Comparison of ENCODE assay signal across 20 cellular contexts in genomic region chr13:101755228-101755887, GRCh38.
DNase-seq lines count a peak whose midpoint lies in the region; ATAC-seq, FAIRE-seq and TF ChIP-seq lines count a peak whose summit lies in the region.
"Had no signal": no experiment of that assay in that cellular context is flagged by ENCODE, and none has a peak within 500 bp of the region (broad histone marks: within the 10 kb centered on the region; RNA-seq: fewer than 3 reads in every experiment).

No MANE protein-coding gene starts in this region.

- H2BK15ac ChIP-seq in mesendoderm (replicated peaks; ENCODE audit: low read depth): no peak overlapping the region

- H3K4me1 Mint-ChIP-seq in activated CD4-positive, alpha-beta T cell treated with anti-CD3 and anti-CD28 coated beads for 36 hours: no peaks in the 10 kb centered on the region
- H3K4me1 Mint-ChIP-seq in glutamatergic neuron (ENCODE audit: low read depth, unreplicated experiment): peaks cover 15% of the 10 kb centered on the region

- intact Hi-C loops in lower lobe of right lung (cut with DNase I): no loop called here
- intact Hi-C loops in activated CD4-positive, alpha-beta T cell treated with anti-CD3 and anti-CD28 coated beads for 36 hours (cut with DNase I, micrococcal nuclease): loop anchor here in 1 of 2 experiments (5.0 kb wide), 1 partner anchor 608 kb away; no protein-coding TSS in a partner anchor

- H3K23ac ChIP-seq in mesendoderm (ENCODE audit: low read length): no peak overlapping the region

- no peak overlapping the region for H4K8ac ChIP-seq in mesendoderm (ENCODE audit: low read depth, low read length)

- no peaks in the 10 kb centered on the region for H3K79me2 ChIP-seq in mesendoderm (ENCODE audit: control insufficient read depth, insufficient read depth, low read length)

- H3K27me3 Mint-ChIP-seq in activated CD4-positive, alpha-beta T cell treated with anti-CD3 and anti-CD28 coated beads for 36 hours: peaks cover 7% of the 10 kb centered on the region
- H3K27me3 Mint-ChIP-seq in glutamatergic neuron (ENCODE audit: unreplicated experiment): peaks cover 4% of the 10 kb centered on the region

- no CpG with 5 or more reads among the region's 6 CpGs for WGBS in mesendoderm (ENCODE audit: extremely low coverage, insufficient coverage, low lambda C conversion rate)

- no peak overlapping the region for H3K4me3 ChIP-seq in mesendoderm (ENCODE audit: low read length)
- no peak overlapping the region for H3K4me3 ChIP-seq in lower lobe of right lung
- H3K4me3 ChIP-seq: BLaER1 treated with 17β-estradiol and CSF1 and Interleukin-3, amounts not matched to agents 10 nM and 100 nM; SJSA1 had no signal

- H3K4me3 Mint-ChIP-seq in activated CD4-positive, alpha-beta T cell treated with anti-CD3 and anti-CD28 coated beads for 36 hours: no peak overlapping the region
- no peak overlapping the region for H3K4me3 Mint-ChIP-seq in glutamatergic neuron (ENCODE audit: unreplicated experiment)
- H3K4me3 Mint-ChIP-seq: CD8-positive, alpha-beta T cell had no signal

- POLR2A ChIA-PET in activated CD4-positive, alpha-beta T cell treated with anti-CD3 and anti-CD28 coated beads for 36 hours (lab: Charles Lee): no interaction called here

- ATAC-seq in SK-N-SH treated with all-trans-retinoic acid at 6 μM for 48 hours (peak; percentile 23; the same call in 2 of the 3 replicates), lower lobe of right lung (no peak)
- ATAC-seq in activated CD4-positive, alpha-beta T cell treated with anti-CD3 and anti-CD28 coated beads for 36 hours: no peak
- ATAC-seq: CD8-positive, alpha-beta T cell; Panc1 had no signal

- no peak for FAIRE-seq in GM12891 (lab: Jason Lieb, UNC)
- FAIRE-seq: GM12892, H1 had no signal

- H2AK5ac ChIP-seq in mesendoderm (ENCODE audit: low read length): no peak overlapping the region

- H3K79me1 ChIP-seq in mesendoderm (ENCODE audit: low read length): no peaks in the 10 kb centered on the region

- no peak overlapping the region for H3K56ac ChIP-seq in mesendoderm (ENCODE audit: low read length)

- peak; percentile 24 for DNase-seq in OCI-M1 (lab: John Stamatoyannopoulos, UW)
- DNase-seq in erythroblast (lab: John Stamatoyannopoulos, UW): peak; percentile 10 to 36
- DNase-seq in mesendoderm: peak; percentile 90
- no peak for DNase-seq in lower lobe of right lung
- DNase-seq in activated CD4-positive, alpha-beta T cell treated with anti-CD3 and anti-CD28 coated beads for 36 hours: no peak
- no peak for DNase-seq in GM12891 (ENCODE audit: insufficient read length, low spot score)
- no peak for DNase-seq in glutamatergic neuron
- DNase-seq: CD8-positive, alpha-beta T cell; DMS53; NCI-H1417; NCI-H1930; NCI-H345; NCI-H524 treated with DMSO at 0.1 percent for 48 hours had no signal

- H3K36me3 ChIP-seq in mesendoderm (ENCODE audit: control insufficient read depth, insufficient read depth, low read length): no peaks in the 10 kb centered on the region
- H3K36me3 ChIP-seq in lower lobe of right lung: no peaks in the 10 kb centered on the region
- H3K36me3 ChIP-seq: BLaER1 treated with 17β-estradiol and CSF1 and Interleukin-3, amounts not matched to agents 10 nM and 100 nM; SJSA1 had no signal

- no peak overlapping the region for H3K4ac ChIP-seq in mesendoderm (ENCODE audit: low read depth, low read length)

- no peak overlapping the region for H4K5ac ChIP-seq in mesendoderm (ENCODE audit: low read length)

- H3K9ac ChIP-seq in mesendoderm (ENCODE audit: low read length): no peak overlapping the region
- H3K9ac ChIP-seq: BLaER1 treated with 17β-estradiol and CSF1 and Interleukin-3, amounts not matched to agents 10 nM and 100 nM; KMS-11 had no signal

- CTCF ChIA-PET in activated CD4-positive, alpha-beta T cell treated with anti-CD3 and anti-CD28 coated beads for 36 hours (lab: Charles Lee): no interaction called here

- no peak overlapping the region for H3K4me2 ChIP-seq in mesendoderm (ENCODE audit: low read length)
- H3K4me2 ChIP-seq: KMS-11 had no signal

- peaks cover 2% of the 10 kb centered on the region for H3K4me1 ChIP-seq in mesendoderm (ENCODE audit: control insufficient read depth, low read depth, low read length)
- H3K4me1 ChIP-seq in lower lobe of right lung: no peaks in the 10 kb centered on the region
- H3K4me1 ChIP-seq: SJSA1 had no signal

- H3K27ac ChIP-seq in mesendoderm (ENCODE audit: low read depth, low read length): no peak overlapping the region
- H3K27ac ChIP-seq in lower lobe of right lung: no peak overlapping the region
- H3K27ac ChIP-seq: BLaER1 treated with 17β-estradiol and CSF1 and Interleukin-3, amounts not matched to agents 10 nM and 100 nM; KMS-11; SJSA1 had no signal

- H2BK5ac ChIP-seq in mesendoderm (ENCODE audit: low read length): no peak overlapping the region

- H3K9me3 Mint-ChIP-seq in activated CD4-positive, alpha-beta T cell treated with anti-CD3 and anti-CD28 coated beads for 36 hours (ENCODE audit: low read depth): no peaks in the 10 kb centered on the region
- no peaks in the 10 kb centered on the region for H3K9me3 Mint-ChIP-seq in glutamatergic neuron (ENCODE audit: unreplicated experiment)
- H3K9me3 Mint-ChIP-seq: CD8-positive, alpha-beta T cell had no signal

- no peak overlapping the region for H3K18ac ChIP-seq in mesendoderm (ENCODE audit: low read length)

- H2BK120ac ChIP-seq in mesendoderm (ENCODE audit: low read depth, low read length): no peak overlapping the region

- no peaks in the 10 kb centered on the region for H3K9me3 ChIP-seq in lower lobe of right lung
- H3K9me3 ChIP-seq: BLaER1 treated with 17β-estradiol and CSF1 and Interleukin-3, amounts not matched to agents 10 nM and 100 nM; SJSA1 had no signal

- H3K27ac Mint-ChIP-seq in activated CD4-positive, alpha-beta T cell treated with anti-CD3 and anti-CD28 coated beads for 36 hours: no peak overlapping the region
- H3K27ac Mint-ChIP-seq in glutamatergic neuron (ENCODE audit: unreplicated experiment): no peak overlapping the region
- H3K27ac Mint-ChIP-seq: CD8-positive, alpha-beta T cell had no signal

- no peak for TF ChIP-seq POLR2A in erythroblast (IDR thresholded peaks at IDR 0.05; ENCODE audit: low read length)
- TF ChIP-seq POLR2A in GM12891 (IDR thresholded peaks at IDR 0.05; ENCODE audit: low read depth, low read length): no peak

- TF ChIP-seq CTCF in lower lobe of right lung (IDR thresholded peaks at IDR 0.05) (no peak), glutamatergic neuron (IDR thresholded peaks at IDR 0.05; ENCODE audit: partially characterized antibody, unreplicated experiment) (no peak)

- no peaks in the 10 kb centered on the region for H3K36me3 Mint-ChIP-seq in activated CD4-positive, alpha-beta T cell treated with anti-CD3 and anti-CD28 coated beads for 36 hours (ENCODE audit: low read depth)
- no peaks in the 10 kb centered on the region for H3K36me3 Mint-ChIP-seq in glutamatergic neuron (ENCODE audit: unreplicated experiment)
- H3K36me3 Mint-ChIP-seq: CD8-positive, alpha-beta T cell had no signal

- no peaks in the 10 kb centered on the region for H3K27me3 ChIP-seq in mesendoderm (ENCODE audit: insufficient read depth, low read length, poor library complexity)
- H3K27me3 ChIP-seq in lower lobe of right lung (ENCODE audit: low read depth): no peaks in the 10 kb centered on the region
- H3K27me3 ChIP-seq: BLaER1 treated with 17β-estradiol and CSF1 and Interleukin-3, amounts not matched to agents 10 nM and 100 nM; SJSA1 had no signal

TF ChIP-seq in SK-N-SH treated with all-trans-retinoic acid at 6 μM for 48 hours, 23 proteins besides CTCF, POLR2A, EP300 and RAD21 (continues in another document):
- peak; percentile 18; the same call in 1 of the 2 replicates for TF ChIP-seq TSHZ2 (CRISPR knock-in tag; IDR thresholded peaks at IDR 0.05)

TF ChIP-seq in GM12891, 5 proteins besides CTCF, POLR2A, EP300 and RAD21:
- no peak for TF ChIP-seq POLR2AphosphoS5 (IDR thresholded peaks at IDR 0.05; ENCODE audit: low read depth, low read length)
- TF ChIP-seq POU2F2 (IDR thresholded peaks at IDR 0.05; ENCODE audit: low read depth, low read length): no peak
- no peak for TF ChIP-seq SPI1 (IDR thresholded peaks at IDR 0.05; ENCODE audit: low read depth, low read length)

Comparison
In these comparisons a context has a peak if more than half of its experiments do, and no peak if none do; other contexts are left out.
1. DNase-seq: peak in OCI-M1 (single experiment), erythroblast (2 of 2) and mesendoderm (single experiment); none in lower lobe of right lung (single experiment), activated CD4-positive, alpha-beta T cell treated with anti-CD3 and anti-CD28 coated beads for 36 hours (single experiment), GM12891 (single experiment) and glutamatergic neuron (single experiment).